10 cellular contexts compared by ENCODE assay signal in genomic region chr5:141958773-141959172, GRCh38. TPM values are rescaled to one million over a fixed set of nuclear protein-coding genes. Genes with fewer than 3 reads are reported as not detected.
DNase-seq lines count a peak whose midpoint lies in the region; ATAC-seq and TF ChIP-seq lines count a peak whose summit lies in the region.
"Had no signal": no experiment of that assay in that cellular context is flagged by ENCODE, and none has a peak within 500 bp of the region (broad histone marks: within the 10 kb centered on the region; RNA-seq: fewer than 3 reads in every experiment).

No MANE protein-coding gene starts in this region.

- peak; percentile 66 for DNase-seq in activated CD4-positive, alpha-beta T cell treated with anti-CD3 and anti-CD28 coated beads, Interleukin-2, amount 10 ng/mL, durations not matched to agents 24 days and 14 days
- no peak for DNase-seq in activated CD4-positive, alpha-beta T cell treated with anti-CD3 and anti-CD28 coated beads for 1 hour
- DNase-seq in esophagus squamous epithelium (lab: John Stamatoyannopoulos, UW) (no peak), gastrocnemius medialis (no peak), NK-92 (lab: John Stamatoyannopoulos, UW; ENCODE audit: unreplicated experiment) (no peak), DMS53 treated with DMSO at 0.1 percent for 48 hours (lab: John Stamatoyannopoulos, UW; ENCODE audit: unreplicated experiment) (no peak)
- DNase-seq: brain microvascular endothelial cell had no signal

- in situ Hi-C loops in gastrocnemius medialis (cut with MboI; ENCODE audit: low sequenced_read_pairs in 4 of 4) = loop anchor here in 3 of 4 donors (5.0 to 10.0 kb wide), 3 partner anchors 74 to 271 kb away; no protein-coding TSS in a partner anchor

- H3K27me3 ChIP-seq in esophagus squamous epithelium (no peaks in the 10 kb centered on the region), gastrocnemius medialis (no peaks in the 10 kb centered on the region)
- H3K27me3 ChIP-seq: brain microvascular endothelial cell had no signal

- no peaks in the 10 kb centered on the region for H3K27me3 Mint-ChIP-seq in activated CD4-positive, alpha-beta T cell treated with anti-CD3 and anti-CD28 coated beads, Interleukin-2, amount 10 ng/mL, durations not matched to agents 24 days and 14 days
- no peaks in the 10 kb centered on the region for H3K27me3 Mint-ChIP-seq in T-helper 1 cell treated with Interleukin-12 subunit alpha and Interleukin-12 subunit beta and Interleukin-4 antibody, amounts not matched to agents 30 μg/mL and 1 μg/mL, for 36 hours (ENCODE audit: low read depth)

- H3K27ac ChIP-seq in esophagus squamous epithelium (peak overlapping the region in 3 of 4 donors; percentile 2 to 73 (median 58)), gastrocnemius medialis (peak overlapping the region in 3 of 4 donors; percentile 46 to 61 (median 49))
- H3K27ac ChIP-seq: brain microvascular endothelial cell had no signal

- no peaks in the 10 kb centered on the region for H3K36me3 Mint-ChIP-seq in activated CD4-positive, alpha-beta T cell treated with anti-CD3 and anti-CD28 coated beads, Interleukin-2, amount 10 ng/mL, durations not matched to agents 24 days and 14 days (ENCODE audit: low read depth)
- H3K36me3 Mint-ChIP-seq in T-helper 1 cell treated with Interleukin-12 subunit alpha and Interleukin-12 subunit beta and Interleukin-4 antibody, amounts not matched to agents 30 μg/mL and 1 μg/mL, for 36 hours (ENCODE audit: low read depth) = no peaks in the 10 kb centered on the region

- H3K4me3 ChIP-seq in esophagus squamous epithelium (no peak overlapping the region), gastrocnemius medialis (peak overlapping the region in 1 of 4 donors; percentile 39)

- TF ChIP-seq POLR2A in esophagus squamous epithelium (IDR thresholded peaks at IDR 0.05) (no peak), gastrocnemius medialis (IDR thresholded peaks at IDR 0.05) (no peak)

- H3K36me3 ChIP-seq in esophagus squamous epithelium (no peaks in the 10 kb centered on the region), gastrocnemius medialis (no peaks in the 10 kb centered on the region)
- H3K36me3 ChIP-seq: brain microvascular endothelial cell had no signal

- no peak for TF ChIP-seq CTCF in esophagus squamous epithelium (IDR thresholded peaks at IDR 0.05)
- TF ChIP-seq CTCF in gastrocnemius medialis (IDR thresholded peaks at IDR 0.05 in 4 of 5, conservative IDR thresholded peaks at IDR 0.05 in 1 of 5) = no peak

- intact Hi-C loops in activated CD4-positive, alpha-beta T cell treated with anti-CD3 and anti-CD28 coated beads, Interleukin-2, amount 10 ng/mL, durations not matched to agents 24 days and 14 days (cut with micrococcal nuclease) = no loop called here
- intact Hi-C loops in esophagus squamous epithelium (cut with DNase I) = loop anchor here (10.0 kb wide), 1 partner anchor 74 kb away; no protein-coding TSS in a partner anchor
- intact Hi-C loops in gastrocnemius medialis (cut with DNase I; ENCODE audit: low total_unique reads) = no loop called here

- H3K9me3 ChIP-seq in esophagus squamous epithelium (no peaks in the 10 kb centered on the region), gastrocnemius medialis (no peaks in the 10 kb centered on the region)

- WGBS in esophagus squamous epithelium, 2 donors = 36 to 40% methylated on average over 6 of the region's 6 CpGs

- H3K4me1 ChIP-seq in esophagus squamous epithelium (peaks cover 14 to 48% (median 17%) of the 10 kb centered on the region in 3 donors), gastrocnemius medialis (peaks cover 0 to 3% of the 10 kb centered on the region in 2 donors)

- ATAC-seq in gastrocnemius medialis = no peak
- ATAC-seq in GM21447 (IDR thresholded peaks at IDR 0.05; ENCODE audit: unreplicated experiment) = no peak

- peaks cover 44% of the 10 kb centered on the region for H3K4me1 Mint-ChIP-seq in activated CD4-positive, alpha-beta T cell treated with anti-CD3 and anti-CD28 coated beads, Interleukin-2, amount 10 ng/mL, durations not matched to agents 24 days and 14 days
- peaks cover 47% of the 10 kb centered on the region for H3K4me1 Mint-ChIP-seq in T-helper 1 cell treated with Interleukin-12 subunit alpha and Interleukin-12 subunit beta and Interleukin-4 antibody, amounts not matched to agents 30 μg/mL and 1 μg/mL, for 36 hours (ENCODE audit: low read depth)

- peak overlapping the region; percentile 93 for H3K27ac Mint-ChIP-seq in activated CD4-positive, alpha-beta T cell treated with anti-CD3 and anti-CD28 coated beads, Interleukin-2, amount 10 ng/mL, durations not matched to agents 24 days and 14 days
- peak overlapping the region; percentile 89 for H3K27ac Mint-ChIP-seq in T-helper 1 cell treated with Interleukin-12 subunit alpha and Interleukin-12 subunit beta and Interleukin-4 antibody, amounts not matched to agents 30 μg/mL and 1 μg/mL, for 36 hours
- H3K27ac Mint-ChIP-seq: nephron progenitor cell had no signal

- H3K9me3 Mint-ChIP-seq in activated CD4-positive, alpha-beta T cell treated with anti-CD3 and anti-CD28 coated beads, Interleukin-2, amount 10 ng/mL, durations not matched to agents 24 days and 14 days = no peaks in the 10 kb centered on the region
- H3K9me3 Mint-ChIP-seq in T-helper 1 cell treated with Interleukin-12 subunit alpha and Interleukin-12 subunit beta and Interleukin-4 antibody, amounts not matched to agents 30 μg/mL and 1 μg/mL, for 36 hours = no peaks in the 10 kb centered on the region
- H3K9me3 Mint-ChIP-seq: nephron progenitor cell had no signal

- peak overlapping the region; percentile 78 for H3K4me3 Mint-ChIP-seq in activated CD4-positive, alpha-beta T cell treated with anti-CD3 and anti-CD28 coated beads, Interleukin-2, amount 10 ng/mL, durations not matched to agents 24 days and 14 days
- peak overlapping the region; percentile 71 for H3K4me3 Mint-ChIP-seq in T-helper 1 cell treated with Interleukin-12 subunit alpha and Interleukin-12 subunit beta and Interleukin-4 antibody, amounts not matched to agents 30 μg/mL and 1 μg/mL, for 36 hours

RNA-seq across cellular contexts. Expression of gene PCDH12, which starts 0.8 kb away (rescaled TPM):
- total RNA-seq in activated CD4-positive, alpha-beta T cell treated with anti-CD3 and anti-CD28 coated beads, Interleukin-2, amount 10 ng/mL, durations not matched to agents 24 days and 14 days = 1.8 and 2.2 TPM in 2 replicates
- 1 to 10 TPM in 1 of 4 donors, under 1 TPM in 3; 0.19 to 1.9 (median 0.78) TPM for total RNA-seq in esophagus squamous epithelium
- 10 to 100 TPM in 1 of 4 donors, 1 to 10 TPM in 3; 2.1 to 13.6 (median 3.6) TPM for total RNA-seq in gastrocnemius medialis

RNA-seq across cellular contexts. Expression of gene RNF14, which starts 10.1 kb away (rescaled TPM):
- 28.8 and 32.2 TPM in 2 replicates for total RNA-seq in activated CD4-positive, alpha-beta T cell treated with anti-CD3 and anti-CD28 coated beads, Interleukin-2, amount 10 ng/mL, durations not matched to agents 24 days and 14 days
- total RNA-seq in esophagus squamous epithelium (10 to 100 TPM; 11.9 to 45.0 (median 23.6) TPM), gastrocnemius medialis (100 to 1,000 TPM in 1 of 4 donors, 10 to 100 TPM in 3; 71.4 to 107 (median 84.5) TPM)

RNA-seq across cellular contexts. Expression of gene DELE1, which starts 35.1 kb away (rescaled TPM):
- total RNA-seq in activated CD4-positive, alpha-beta T cell treated with anti-CD3 and anti-CD28 coated beads, Interleukin-2, amount 10 ng/mL, durations not matched to agents 24 days and 14 days = 66.7 and 72.0 TPM in 2 replicates
- total RNA-seq in esophagus squamous epithelium (10 to 100 TPM; 27.3 to 68.5 (median 37.1) TPM), gastrocnemius medialis (10 to 100 TPM; 31.3 to 91.6 (median 52.4) TPM)

RNA-seq across cellular contexts. Expression of gene GNPDA1, which starts 54.1 kb away (rescaled TPM):
- total RNA-seq in activated CD4-positive, alpha-beta T cell treated with anti-CD3 and anti-CD28 coated beads, Interleukin-2, amount 10 ng/mL, durations not matched to agents 24 days and 14 days = 108 and 114 TPM in 2 replicates
- total RNA-seq in esophagus squamous epithelium (10 to 100 TPM; 12.3 to 42.6 (median 21.1) TPM), gastrocnemius medialis (10 to 100 TPM; 22.3 to 50.0 (median 47.3) TPM)
